18 cellular contexts compared by ENCODE assay signal in the genomic region with DNA sequence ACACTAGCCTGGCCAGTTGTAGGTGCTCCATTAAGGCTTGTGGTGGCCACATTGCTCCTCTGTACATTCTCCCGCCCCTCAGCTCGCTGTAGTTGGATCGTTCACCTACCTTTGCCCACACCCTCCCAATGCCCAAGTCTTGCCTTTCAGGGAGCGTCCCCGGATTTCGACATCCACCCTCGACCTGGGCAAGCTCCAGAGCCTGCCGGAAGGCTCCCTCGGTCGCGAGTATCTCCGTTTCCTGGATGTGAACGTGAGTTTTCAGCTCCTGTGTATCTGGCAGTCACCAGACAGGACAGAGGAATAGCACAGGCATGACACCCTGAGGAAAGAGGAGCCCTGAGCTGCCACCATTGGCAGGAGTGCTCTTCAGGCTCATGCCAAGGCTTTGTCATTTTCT. TPM values are rescaled to one million over a fixed set of nuclear protein-coding genes. Genes with fewer than 3 reads are reported as not detected.
DNase-seq lines count a peak whose midpoint lies in the region; ATAC-seq and TF ChIP-seq lines count a peak whose summit lies in the region.
"Had no signal": no experiment of that assay in that cellular context is flagged by ENCODE, and none has a peak within 500 bp of the region (broad histone marks: within the 10 kb centered on the region; RNA-seq: fewer than 3 reads in every experiment).

No MANE protein-coding gene starts in this region.

- H3K4me3 Mint-ChIP-seq in brain (peak overlapping the region in 3 of 5 experiments; percentile 41 to 81 (median 67)), nephron progenitor cell (peak overlapping the region; percentile 32)

- H3K79me2 ChIP-seq in GM23248 (ENCODE audit: insufficient read depth) = peaks cover 64% of the 10 kb centered on the region

- H3K9ac ChIP-seq in GM23248 = no peak overlapping the region

- peaks cover 11% of the 10 kb centered on the region; the same call in 1 of the 2 replicates for H3F3A ChIP-seq in GM23248 (ENCODE audit: insufficient read depth)

- 85 to 86% methylated on average over 13 of the region's 13 CpGs for WGBS in GM23248 (ENCODE audit: low coverage in 1 of 2, low lambda C conversion rate in 2 of 2, missing lambda C conversion rate in 2 of 2), 2 experiments

- intact Hi-C loops in Right ventricle myocardium superior (cut with DNase I) = no loop called here
- intact Hi-C loops in left colon (cut with DNase I, micrococcal nuclease) = no loop called here

- no peak for TF ChIP-seq CTCF in right atrium auricular region (IDR thresholded peaks at IDR 0.05)
- TF ChIP-seq CTCF in brain (conservative IDR thresholded peaks at IDR 0.05) = no peak
- TF ChIP-seq CTCF in nephron progenitor cell (IDR thresholded peaks at IDR 0.05) = no peak

- ATAC-seq in Right ventricle myocardium superior (ENCODE audit: poor library complexity) = no peak
- ATAC-seq in left colon = no peak
- no peak for ATAC-seq in SK-N-SH treated with all-trans-retinoic acid at 6 μM for 48 hours
- ATAC-seq: PC-3 had no signal

- H3K9me3 ChIP-seq in right atrium auricular region (no peaks in the 10 kb centered on the region), GM23248 (ENCODE audit: low read depth) (no peaks in the 10 kb centered on the region)

- peaks cover 4% of the 10 kb centered on the region for H3K36me3 ChIP-seq in right atrium auricular region
- 0 out of 2 replicates have a peak, but pooled peaks cover 9% of the 10 kb centered on the region for H3K36me3 ChIP-seq in GM23248 (ENCODE audit: low read depth)

- H3K27ac Mint-ChIP-seq in brain (peak overlapping the region in 2 of 5 experiments; percentile 44 to 68), nephron progenitor cell (no peak overlapping the region)
- H3K27ac Mint-ChIP-seq: HFFc6 had no signal

- in situ Hi-C loops in GM23248 (cut with MboI) = no loop called here

- peaks cover 28% of the 10 kb centered on the region for H3K4me1 Mint-ChIP-seq in brain
- peaks cover 19% of the 10 kb centered on the region for H3K4me1 Mint-ChIP-seq in nephron progenitor cell

- H3K27me3 Mint-ChIP-seq in brain (peaks cover 9% of the 10 kb centered on the region), nephron progenitor cell (ENCODE audit: low read depth, poor library complexity) (peaks cover 4% of the 10 kb centered on the region)

- H3K27ac ChIP-seq in right atrium auricular region = peak overlapping the region; percentile 32 to 57
- no peak overlapping the region for H3K27ac ChIP-seq in GM23248

- H3K4me3 ChIP-seq in right atrium auricular region (no peak overlapping the region), GM23248 (no peak overlapping the region)

- no peaks in the 10 kb centered on the region for H3K27me3 ChIP-seq in right atrium auricular region
- H3K27me3 ChIP-seq in GM23248 (replicated peaks; ENCODE audit: insufficient read depth) = no peaks in the 10 kb centered on the region

- H4K20me1 ChIP-seq in GM23248 (ENCODE audit: insufficient read depth) = no peaks in the 10 kb centered on the region

- no peak overlapping the region for H2AFZ ChIP-seq in GM23248

- H3K9me3 Mint-ChIP-seq in brain (peaks cover 0 to 3% (median 0%) of the 10 kb centered on the region in 5 experiments), nephron progenitor cell (no peaks in the 10 kb centered on the region)
- H3K9me3 Mint-ChIP-seq: HFFc6 had no signal

- H3K4me1 ChIP-seq in right atrium auricular region (peaks cover 0 to 38% of the 10 kb centered on the region in 2 donors), GM23248 (ENCODE audit: insufficient read depth) (peaks cover 13% of the 10 kb centered on the region)

- DNase-seq in right atrium auricular region (ENCODE audit: low spot score) (no peak), Right ventricle myocardium superior (no peak), nephron progenitor cell (no peak), left colon (no peak), GM23248 (no peak)
- DNase-seq: DMS 273 treated with DMSO at 0.1 percent for 48 hours; EL; HFFc6; KG1; NCI-H1092 treated with DMSO at 0.1 percent for 48 hours; NCI-H1694; NCI-H2107; NCI-H345; NCI-H526 treated with DMSO at 0.1 percent for 48 hours; NK-92 treated with Interleukin-12 subunit alpha and Interleukin-12 subunit beta, amount 100 ng/mL, for 24 hours; PC-3 had no signal

- peaks cover under 1% of the 10 kb centered on the region for H3K36me3 Mint-ChIP-seq in brain
- H3K36me3 Mint-ChIP-seq in nephron progenitor cell (ENCODE audit: low read depth) = peaks cover 20% of the 10 kb centered on the region

- no peak overlapping the region for H3K4me2 ChIP-seq in GM23248 (ENCODE audit: unreplicated experiment)

- H3K9me2 ChIP-seq in GM23248 (ENCODE audit: insufficient read depth) = no peaks in the 10 kb centered on the region

TF ChIP-seq in SK-N-SH treated with all-trans-retinoic acid at 6 μM for 48 hours, 23 proteins besides CTCF, POLR2A, EP300 and RAD21:
- TF ChIP-seq RARB (CRISPR knock-in tag; IDR thresholded peaks at IDR 0.05) = no peak
- TF ChIP-seq GLIS3 (CRISPR knock-in tag; IDR thresholded peaks at IDR 0.05) = no peak
- TF ChIP-seq OSR1 (CRISPR knock-in tag; IDR thresholded peaks at IDR 0.05) = no peak
- TF ChIP-seq ZFP30 (CRISPR knock-in tag; IDR thresholded peaks at IDR 0.05) = no peak
- no peak for TF ChIP-seq ZNF70 (CRISPR knock-in tag; IDR thresholded peaks at IDR 0.05)
- TF ChIP-seq ZNF565 (CRISPR knock-in tag; conservative IDR thresholded peaks at IDR 0.05; ENCODE audit: low read depth) = no peak
- TF ChIP-seq, protein P1, sequence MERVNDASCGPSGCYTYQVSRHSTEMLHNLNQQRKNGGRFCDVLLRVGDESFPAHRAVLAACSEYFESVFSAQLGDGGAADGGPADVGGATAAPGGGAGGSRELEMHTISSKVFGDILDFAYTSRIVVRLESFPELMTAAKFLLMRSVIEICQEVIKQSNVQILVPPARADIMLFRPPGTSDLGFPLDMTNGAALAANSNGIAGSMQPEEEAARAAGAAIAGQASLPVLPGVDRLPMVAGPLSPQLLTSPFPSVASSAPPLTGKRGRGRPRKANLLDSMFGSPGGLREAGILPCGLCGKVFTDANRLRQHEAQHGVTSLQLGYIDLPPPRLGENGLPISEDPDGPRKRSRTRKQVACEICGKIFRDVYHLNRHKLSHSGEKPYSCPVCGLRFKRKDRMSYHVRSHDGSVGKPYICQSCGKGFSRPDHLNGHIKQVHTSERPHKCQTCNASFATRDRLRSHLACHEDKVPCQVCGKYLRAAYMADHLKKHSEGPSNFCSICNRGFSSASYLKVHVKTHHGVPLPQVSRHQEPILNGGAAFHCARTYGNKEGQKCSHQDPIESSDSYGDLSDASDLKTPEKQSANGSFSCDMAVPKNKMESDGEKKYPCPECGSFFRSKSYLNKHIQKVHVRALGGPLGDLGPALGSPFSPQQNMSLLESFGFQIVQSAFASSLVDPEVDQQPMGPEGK (CRISPR knock-in tag; IDR thresholded peaks at IDR 0.05; ENCODE audit: borderline replicate concordance) = no peak
- TF ChIP-seq TOX (CRISPR knock-in tag; IDR thresholded peaks at IDR 0.05; ENCODE audit: borderline replicate concordance) = no peak

RNA-seq across cellular contexts. Expression of a gene that starts 3.0 kb away (rescaled TPM):
- total RNA-seq in right atrium auricular region (10 to 100 TPM; 31.4 to 33.6 TPM), Right ventricle myocardium superior (29.5 TPM), left colon (10 to 100 TPM; 51.1 to 64.4 TPM)
- polyA plus RNA-seq in brain (ENCODE audit: insufficient read depth, low read depth, low replicate concordance) (98.1 TPM), GM23248 (2016; fragmentation: Nextera tagmentation; extraction: Ambion mirVana) (34.1 and 36.0 TPM in 2 replicates)
- total RNA-seq in GM23248 (2014; rRNA removed; shearing (Covaris generic)) = 29.1 and 46.8 TPM in 2 replicates

RNA-seq across cellular contexts. Expression of a gene that starts 3.4 kb away (rescaled TPM):
- total RNA-seq in right atrium auricular region = 10 to 100 TPM in 1 of 2 donors, 1 to 10 TPM in 1; 9.3 to 10.2 TPM
- total RNA-seq in Right ventricle myocardium superior = 35.5 TPM
- polyA plus RNA-seq in brain (ENCODE audit: insufficient read depth, low read depth, low replicate concordance) = 51.8 TPM
- total RNA-seq in left colon = 10 to 100 TPM; 22.5 to 28.7 TPM
- 10.0 and 13.8 TPM in 2 replicates for total RNA-seq in GM23248 (2014; rRNA removed; shearing (Covaris generic))
- 30.3 and 33.2 TPM in 2 replicates for polyA plus RNA-seq in GM23248 (2016; fragmentation: Nextera tagmentation; extraction: Ambion mirVana)

RNA-seq across cellular contexts. Expression of a gene that starts 14.7 kb away (rescaled TPM):
- total RNA-seq in right atrium auricular region (10 to 100 TPM; 16.6 to 26.9 TPM), Right ventricle myocardium superior (19.0 TPM), left colon (10 to 100 TPM; 46.0 to 58.2 TPM)
- polyA plus RNA-seq in brain (ENCODE audit: insufficient read depth, low read depth, low replicate concordance) (50.9 TPM), GM23248 (2016; fragmentation: Nextera tagmentation; extraction: Ambion mirVana) (11.8 and 12.3 TPM in 2 replicates)
- 22.9 and 30.9 TPM in 2 replicates for total RNA-seq in GM23248 (2014; rRNA removed; shearing (Covaris generic))

RNA-seq across cellular contexts. Expression of a gene that starts 45.5 kb away (rescaled TPM):
- total RNA-seq in right atrium auricular region (10 to 100 TPM; 34.0 to 37.3 TPM), Right ventricle myocardium superior (56.9 TPM), left colon (10 to 100 TPM; 50.9 to 69.3 TPM)
- polyA plus RNA-seq in brain (ENCODE audit: insufficient read depth, low read depth, low replicate concordance) (93.0 TPM), GM23248 (2016; fragmentation: Nextera tagmentation; extraction: Ambion mirVana) (60.9 and 64.4 TPM in 2 replicates)
- 39.2 and 59.2 TPM in 2 replicates for total RNA-seq in GM23248 (2014; rRNA removed; shearing (Covaris generic))

RNA-seq across cellular contexts. Expression of a gene that starts 49.6 kb away (rescaled TPM):
- total RNA-seq in right atrium auricular region (10 to 100 TPM; 21.5 to 23.0 TPM), Right ventricle myocardium superior (16.3 TPM), left colon (10 to 100 TPM; 11.0 to 13.2 TPM)
- polyA plus RNA-seq in brain (ENCODE audit: insufficient read depth, low read depth, low replicate concordance) (56.7 TPM), GM23248 (2016; fragmentation: Nextera tagmentation; extraction: Ambion mirVana) (60.7 and 64.9 TPM in 2 replicates)
- total RNA-seq in GM23248 (2014; rRNA removed; shearing (Covaris generic)) = 32.8 and 43.3 TPM in 2 replicates
